28 cellular contexts compared by ENCODE assay signal in the genomic region with DNA sequence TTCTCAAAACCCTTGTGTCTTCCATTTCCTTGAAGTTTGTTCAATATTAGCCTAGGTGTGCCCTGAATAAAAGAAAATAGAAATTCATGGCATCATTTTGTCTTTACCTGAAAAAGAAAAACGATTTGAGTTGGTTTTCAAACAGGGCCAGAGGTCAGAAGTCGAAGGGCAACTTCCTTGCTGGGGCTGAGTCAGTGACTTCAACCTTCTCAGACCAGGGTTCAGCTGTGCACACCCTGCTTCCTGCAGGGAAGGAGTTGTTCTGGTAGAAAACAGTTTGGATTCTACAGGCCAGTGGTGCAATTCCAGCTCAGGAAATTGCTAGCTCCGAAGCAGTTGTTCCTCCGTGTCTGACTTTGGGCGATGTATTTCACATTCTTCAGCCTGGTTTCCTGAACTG.
"Had no signal": no experiment of that assay in that cellular context is flagged by ENCODE, and none has a peak within 500 bp of the region (broad histone marks: within the 10 kb centered on the region; RNA-seq: fewer than 3 reads in every experiment).

No MANE protein-coding gene starts in this region.

- H3K4me2 ChIP-seq: neural progenitor cell had no signal

- H3K4me3 ChIP-seq: lower lobe of right lung, neural progenitor cell, ovary, right atrium auricular region, right lobe of liver, stomach, testis, thyroid gland, transverse colon, upper lobe of right lung had no signal

- DNase-seq: hippocampal formation; immature natural killer cell; left ventricle myocardium superior; lower lobe of right lung; mammary epithelial cell; mesenchymal stem cell; naive B cell; natural killer cell; nephron progenitor cell; ovary; right lobe of liver; stimulated activated CD4-positive, alpha-beta T cell treated with anti-CD3 and anti-CD28 coated beads, Interleukin-12 subunit alpha, Interleukin-12 subunit beta, amount 100 ng/mL, for 4 hours; stimulated activated CD4-positive, alpha-beta T cell treated with anti-CD3 and anti-CD28 coated beads, Interleukin-15, amount 100 ng/mL, for 24 hours; stimulated activated CD4-positive, alpha-beta T cell treated with anti-CD3 and anti-CD28 coated beads, Interleukin-2, amount 100 ng/mL, for 24 hours; stimulated activated CD4-positive, alpha-beta T cell treated with anti-CD3 and anti-CD28 coated beads, Interleukin-4, amount 100 ng/mL, for 1 hour; stimulated activated naive B cell treated with anti-CD40 and anti-IgM and Interleukin-4, amounts not matched to agents 10 μg/mL and 1 μg/mL and 100 μg/mL, for 72 hours; stimulated activated naive CD8-positive, alpha-beta T cell treated with anti-CD3 and anti-CD28 coated beads, Interleukin-15, Interleukin-2, amounts not matched to agents 100 U/mL and 50 U/mL, for 24 hours; stomach; testis; thyroid gland; transverse colon; upper lobe of right lung had no signal

- H3K9ac ChIP-seq: neural progenitor cell had no signal

- H3K9me3 ChIP-seq: lower lobe of right lung, neutrophil, ovary, right atrium auricular region, right lobe of liver, stomach, testis, thyroid gland, transverse colon, upper lobe of right lung had no signal

- ATAC-seq: left lobe of liver; left ventricle myocardium superior; lower lobe of right lung; natural killer cell; stimulated activated naive B cell treated with anti-CD40 and anti-IgM and Interleukin-4, amounts not matched to agents 10 μg/mL and 1 μg/mL and 100 μg/mL, for 72 hours; stimulated activated naive CD8-positive, alpha-beta T cell treated with anti-CD3 and anti-CD28 coated beads, Interleukin-15, Interleukin-2, amounts not matched to agents 100 U/mL and 50 U/mL, for 24 hours; upper lobe of right lung had no signal

- FAIRE-seq: islet of Langerhans, urothelium cell line had no signal

- H3K27me3 ChIP-seq: neural progenitor cell, neutrophil, ovary, right atrium auricular region, right lobe of liver, stomach, testis, thyroid gland, transverse colon, upper lobe of right lung had no signal

- H2AFZ ChIP-seq: neural progenitor cell had no signal

- H3K36me3 ChIP-seq: lower lobe of right lung, neural progenitor cell, neutrophil, ovary, right atrium auricular region, right lobe of liver, stomach, thyroid gland, transverse colon, upper lobe of right lung had no signal

- H3K4me1 ChIP-seq: lower lobe of right lung, neural progenitor cell, right atrium auricular region, testis, upper lobe of right lung had no signal

- H3K27ac ChIP-seq: lower lobe of right lung, neural progenitor cell, neutrophil, right atrium auricular region, thyroid gland, upper lobe of right lung had no signal
